ENCODE assay signal across 17 cellular contexts in the genomic region with DNA sequence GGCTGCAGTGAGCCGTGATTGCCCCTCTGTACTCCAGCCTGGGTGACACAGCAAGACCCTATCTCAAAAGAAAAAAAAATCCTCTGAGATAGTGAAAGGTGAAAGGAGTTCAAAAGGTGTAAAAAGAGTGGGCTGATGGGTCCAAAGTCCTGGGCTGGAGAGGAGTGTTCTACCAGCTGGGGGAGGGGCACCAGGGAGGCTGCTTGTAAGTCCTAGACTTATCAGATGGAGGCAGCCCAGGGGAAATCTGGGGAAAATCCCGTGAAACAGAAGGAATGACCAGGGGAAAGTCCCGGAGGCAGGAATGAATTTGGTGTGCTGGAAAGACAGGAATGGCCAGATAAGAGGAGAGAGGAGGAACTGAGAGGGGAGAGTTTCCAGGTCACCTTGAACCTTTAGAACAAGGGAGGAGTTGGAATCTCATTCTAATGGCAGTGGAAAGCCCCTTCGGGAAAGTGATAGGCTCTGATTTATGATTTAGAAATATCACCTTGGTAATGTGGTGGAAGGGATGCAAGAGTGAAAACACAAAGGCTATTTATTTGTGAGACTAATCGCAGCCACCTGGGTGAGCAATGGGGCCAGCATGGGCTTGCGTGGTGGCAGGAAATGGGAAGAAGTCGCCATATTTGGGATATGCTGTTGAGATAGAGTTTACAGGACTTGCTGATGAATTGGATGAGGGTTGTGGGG. TPM values are rescaled to one million over a fixed set of nuclear protein-coding genes. Genes with fewer than 3 reads are reported as not detected.
DNase-seq lines count a peak whose midpoint lies in the region; ATAC-seq and TF ChIP-seq lines count a peak whose summit lies in the region.
"Had no signal": no experiment of that assay in that cellular context is flagged by ENCODE, and none has a peak within 500 bp of the region (broad histone marks: within the 10 kb centered on the region; RNA-seq: fewer than 3 reads in every experiment).

No MANE protein-coding gene starts in this region.

- H4K20me1 ChIP-seq in smooth muscle cell (ENCODE audit: low read depth), result no peaks in the 10 kb centered on the region
- H4K20me1 ChIP-seq: BLaER1 had no signal

- WGBS in smooth muscle cell (ENCODE audit: low lambda C conversion rate), result 43% methylated on average over 7 of the region's 7 CpGs
- WGBS in heart left ventricle, 4 donors, result 34 to 67% (median 48%) methylated on average over 7 of the region's 7 CpGs

- ATAC-seq in heart left ventricle (no peak), GM18519 (IDR thresholded peaks at IDR 0.05; ENCODE audit: low FRiP score, unreplicated experiment) (no peak)
- ATAC-seq: gastrocnemius medialis, upper lobe of right lung had no signal

- H3K9ac ChIP-seq in smooth muscle cell (ENCODE audit: low read depth), result no peak overlapping the region
- H3K9ac ChIP-seq: BLaER1 had no signal

- H3K4me2 ChIP-seq in smooth muscle cell, result peak overlapping the region; percentile 9
- H3K4me2 ChIP-seq: BLaER1 had no signal

- H3K4me3 ChIP-seq in H7 (ENCODE audit: insufficient read depth, low read depth, low read length) (no peak overlapping the region), smooth muscle cell (no peak overlapping the region), heart left ventricle (no peak overlapping the region)
- H3K4me3 ChIP-seq: adrenal gland, BLaER1, gastrocnemius medialis, right atrium auricular region, upper lobe of right lung had no signal

- DNase-seq in H7 (peak; percentile 52), amniotic epithelial cell (ENCODE audit: low read depth) (peak; percentile 61), kidney glomerular epithelial cell (lab: John Stamatoyannopoulos, UW) (peak; percentile 79), smooth muscle cell (lab: John Stamatoyannopoulos, UW; ENCODE audit: unreplicated experiment) (peak; percentile 1), heart left ventricle (no peak), AG08396 (ENCODE audit: low spot score) (no peak)
- DNase-seq: activated T-cell treated with anti-CD3 and anti-CD28 coated beads, Interleukin-2, amount 50 U/mL, for 1 hour; dermis blood vessel endothelial cell; gastrocnemius medialis; GOT3; NCI-H524; stimulated activated CD4-positive, alpha-beta T cell treated with anti-CD3 and anti-CD28 coated beads, Interleukin-4, amount 100 ng/mL, for 1 hour; upper lobe of right lung had no signal

- TF ChIP-seq CTCF in smooth muscle cell (IDR thresholded peaks at IDR 0.05; ENCODE audit: borderline replicate concordance, insufficient read depth, poor library complexity, severe bottlenecking), result no peak
- TF ChIP-seq CTCF in heart left ventricle (IDR thresholded peaks at IDR 0.05), result no peak

- no peak for TF ChIP-seq POLR2A in heart left ventricle (IDR thresholded peaks at IDR 0.05)

- intact Hi-C loops in heart left ventricle (cut with DNase I), result no loop called here

- H3F3A ChIP-seq in smooth muscle cell (ENCODE audit: low read depth), result no peaks in the 10 kb centered on the region

- no peaks in the 10 kb centered on the region for H3K9me3 ChIP-seq in smooth muscle cell (replicated peaks; ENCODE audit: low read depth)
- no peaks in the 10 kb centered on the region for H3K9me3 ChIP-seq in heart left ventricle
- H3K9me3 ChIP-seq: adrenal gland, BLaER1, gastrocnemius medialis, right atrium auricular region, upper lobe of right lung had no signal

- H3K79me2 ChIP-seq in smooth muscle cell (ENCODE audit: low read depth), result no peaks in the 10 kb centered on the region

- H3K4me1 ChIP-seq in smooth muscle cell (ENCODE audit: low read depth) (no peaks in the 10 kb centered on the region), heart left ventricle (peaks cover 0 to 11% (median 0%) of the 10 kb centered on the region in 12 donors)
- H3K4me1 ChIP-seq: adrenal gland, BLaER1, gastrocnemius medialis, right atrium auricular region, upper lobe of right lung had no signal

- H3K36me3 ChIP-seq in H7 (replicated peaks; ENCODE audit: control insufficient read depth, insufficient read depth, low read length), result no peaks in the 10 kb centered on the region
- H3K36me3 ChIP-seq in smooth muscle cell (ENCODE audit: low read depth), result no peaks in the 10 kb centered on the region
- peaks cover 0 to 8% (median 0%) of the 10 kb centered on the region in 9 donors for H3K36me3 ChIP-seq in heart left ventricle
- H3K36me3 ChIP-seq: adrenal gland, BLaER1, gastrocnemius medialis, upper lobe of right lung had no signal

- no peak overlapping the region for H3K27ac ChIP-seq in smooth muscle cell (ENCODE audit: low read depth)
- H3K27ac ChIP-seq in heart left ventricle, result no peak overlapping the region
- H3K27ac ChIP-seq: adrenal gland, BLaER1, gastrocnemius medialis, right atrium auricular region, upper lobe of right lung had no signal

- H3K27me3 ChIP-seq in H7 (ENCODE audit: control insufficient read depth, insufficient read depth, low read length) (no peaks in the 10 kb centered on the region), smooth muscle cell (ENCODE audit: low read depth) (no peaks in the 10 kb centered on the region), heart left ventricle (no peaks in the 10 kb centered on the region)
- H3K27me3 ChIP-seq: adrenal gland, BLaER1, gastrocnemius medialis, right atrium auricular region, upper lobe of right lung had no signal

- H2AFZ ChIP-seq in smooth muscle cell (ENCODE audit: low read depth), result no peak overlapping the region

RNA-seq across cellular contexts. Expression of a gene that starts 23.4 kb away (rescaled TPM):
- 54.1 and 63.2 TPM in 2 replicates for total RNA-seq in H7 (2014; rRNA removed; shearing (Covaris generic))
- total RNA-seq in smooth muscle cell (52.2 and 84.1 TPM in 2 replicates), heart left ventricle (10 to 100 TPM; 41.2 to 69.7 (median 50.0) TPM)
- polyA plus RNA-seq in smooth muscle cell (34.6 and 44.0 TPM in 2 replicates), heart left ventricle (10 to 100 TPM; 17.0 to 22.0 TPM)

Comparison
In these comparisons a context has a peak if more than half of its experiments do, and no peak if none do; other contexts are left out.
1. DNase-seq: peak in H7 (single experiment), amniotic epithelial cell (single experiment), kidney glomerular epithelial cell (single experiment) and smooth muscle cell (single experiment); none in heart left ventricle (0 of 5) and AG08396 (single experiment).